Comparison of ENCODE assay signal across 30 cellular contexts in genomic region chr1:239539856-239540255, GRCh38.
"Had no signal": no experiment of that assay in that cellular context is flagged by ENCODE, and none has a peak within 500 bp of the region (broad histone marks: within the 10 kb centered on the region; RNA-seq: fewer than 3 reads in every experiment).

No MANE protein-coding gene starts in this region.

- H3K27ac ChIP-seq: ascending aorta, breast epithelium, cardiac muscle cell, colonic mucosa, epithelial cell of prostate, esophagus squamous epithelium, WERI-Rb-1 had no signal

- H3K4me1 ChIP-seq: ascending aorta, breast epithelium, colonic mucosa had no signal

- H3K36me3 ChIP-seq: ascending aorta, breast epithelium, cardiac muscle cell, colonic mucosa, esophagus squamous epithelium, gastroesophageal sphincter, WERI-Rb-1 had no signal

- H3K9me3 ChIP-seq: ascending aorta, breast epithelium, colonic mucosa, esophagus squamous epithelium, gastroesophageal sphincter had no signal

- H3K4me3 ChIP-seq: ascending aorta, breast epithelium, cardiac muscle cell, colonic mucosa, esophagus squamous epithelium, gastroesophageal sphincter had no signal

- DNase-seq: activated B cell treated with CpG ODN at 0.5 μM for 24 hours; activated CD4-positive, alpha-beta memory T cell treated with anti-CD3 and anti-CD28 coated beads for 36 hours; activated CD4-positive, alpha-beta T cell treated with anti-CD3 and anti-CD28 coated beads for 36 hours; activated CD4-positive, alpha-beta T cell treated with anti-CD3 and anti-CD28 coated beads, Interleukin-2, amount 10 ng/mL, durations not matched to agents 24 days and 14 days; activated CD8-positive, alpha-beta memory T cell treated with anti-CD3 and anti-CD28 coated beads, Interleukin-2, amount 10 ng/mL, durations not matched to agents 7 days and 5 days; activated CD8-positive, alpha-beta memory T cell treated with anti-CD3 and anti-CD28 coated beads, Interleukin-2, amount 50 U/mL, for 4 hours; activated CD8-positive, alpha-beta T cell treated with anti-CD3 and anti-CD28 coated beads, Interleukin-2, amount 10 ng/mL, durations not matched to agents 7 days and 5 days; activated gamma-delta T cell; activated naive CD4-positive, alpha-beta T cell; activated naive CD4-positive, alpha-beta T cell treated with anti-CD3 and anti-CD28 coated beads, Interleukin-2, amount 10 ng/mL, durations not matched to agents 7 days and 5 days; activated naive CD8-positive, alpha-beta T cell treated with anti-CD3 and anti-CD28 coated beads, Interleukin-2, amount 10 ng/mL, durations not matched to agents 7 days and 5 days; activated T-cell treated with anti-CD3 and anti-CD28 coated beads, Interleukin-2, amount 50 U/mL, for 1 hour; activated T-cell treated with anti-CD3 and anti-CD28 coated beads, Interleukin-2, amount 50 U/mL, for 48 hours; central memory CD4-positive, alpha-beta T cell; cerebellar nuclear complex; colonic mucosa; effector CD8-positive, alpha-beta T cell; esophagus squamous epithelium; foreskin melanocyte; T-helper 1 cell; T-helper 17 cell; T1000; WERI-Rb-1 had no signal

- H3K27me3 ChIP-seq: ascending aorta, breast epithelium, cardiac muscle cell, colonic mucosa, esophagus squamous epithelium, gastroesophageal sphincter had no signal

- ATAC-seq: activated CD4-positive, alpha-beta T cell treated with anti-CD3 and anti-CD28 coated beads for 36 hours; activated CD4-positive, CD25-positive, alpha-beta regulatory T cell treated with anti-CD3 and anti-CD28 coated beads, Interleukin-2, amount 50 U/mL, for 24 hours; activated CD8-positive, alpha-beta memory T cell treated with anti-CD3 and anti-CD28 coated beads, Interleukin-2, amount 10 ng/mL, durations not matched to agents 7 days and 5 days; activated CD8-positive, alpha-beta T cell treated with anti-CD3 and anti-CD28 coated beads, Interleukin-2, amount 10 ng/mL, durations not matched to agents 7 days and 5 days; activated naive CD4-positive, alpha-beta T cell treated with anti-CD3 and anti-CD28 coated beads, Interleukin-2, amount 50 U/mL, for 72 hours; gastroesophageal sphincter; T-helper 17 cell had no signal
